Comparison of ENCODE assay signal across 1 cellular context in the genomic region with DNA sequence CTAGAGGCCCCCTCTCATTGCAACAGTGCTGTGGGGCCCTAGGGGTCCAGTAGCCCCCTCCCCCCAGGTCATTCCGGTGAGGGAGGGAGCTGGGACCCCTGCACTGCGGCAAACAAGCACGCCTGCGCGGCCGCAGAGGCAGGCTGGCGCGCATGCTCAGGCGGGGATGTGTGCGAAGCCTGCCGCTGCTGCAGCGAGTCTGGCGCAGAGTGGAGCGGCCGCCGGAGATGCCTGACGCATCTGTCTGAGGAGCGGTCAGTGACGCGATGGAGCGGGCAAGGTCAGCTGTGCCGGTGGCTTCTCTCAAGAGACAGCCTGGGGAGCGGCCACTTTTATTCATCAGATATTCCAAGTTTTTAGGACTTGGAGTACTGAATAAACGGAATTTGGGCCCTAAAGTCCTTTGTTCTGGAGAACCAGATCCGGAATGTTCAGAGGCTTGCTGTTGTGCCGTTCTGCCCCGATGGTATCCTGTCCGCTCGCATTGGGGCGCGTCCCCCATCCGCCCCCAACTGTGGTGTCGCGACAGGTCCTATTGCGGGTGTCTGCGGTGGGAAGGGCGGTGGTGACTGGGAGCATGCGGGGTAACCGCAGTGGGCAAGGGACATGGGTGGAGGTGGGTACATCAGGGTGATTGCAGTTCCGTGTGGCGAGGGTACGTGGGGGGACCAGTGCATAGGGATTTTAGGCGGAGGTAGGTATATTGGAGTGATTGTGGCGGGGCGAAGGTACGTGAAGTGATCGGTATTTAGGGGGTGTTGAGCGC.
TF ChIP-seq lines count a peak whose summit lies in the region.

Gene SNRPN (plus strand): TSS at position 205 of the 766 bp plus-strand sequence. CDS start 19,467 bp downstream, outside the sequence.
Gene SNURF (plus strand): TSS at position 205 of the 766 bp plus-strand sequence. CDS start 62 bp downstream, at position 267.

TF ChIP-seq in HepG2, 621 proteins besides CTCF, POLR2A, EP300 and RAD21 (continues in another document):
- TF ChIP-seq, protein P1, sequence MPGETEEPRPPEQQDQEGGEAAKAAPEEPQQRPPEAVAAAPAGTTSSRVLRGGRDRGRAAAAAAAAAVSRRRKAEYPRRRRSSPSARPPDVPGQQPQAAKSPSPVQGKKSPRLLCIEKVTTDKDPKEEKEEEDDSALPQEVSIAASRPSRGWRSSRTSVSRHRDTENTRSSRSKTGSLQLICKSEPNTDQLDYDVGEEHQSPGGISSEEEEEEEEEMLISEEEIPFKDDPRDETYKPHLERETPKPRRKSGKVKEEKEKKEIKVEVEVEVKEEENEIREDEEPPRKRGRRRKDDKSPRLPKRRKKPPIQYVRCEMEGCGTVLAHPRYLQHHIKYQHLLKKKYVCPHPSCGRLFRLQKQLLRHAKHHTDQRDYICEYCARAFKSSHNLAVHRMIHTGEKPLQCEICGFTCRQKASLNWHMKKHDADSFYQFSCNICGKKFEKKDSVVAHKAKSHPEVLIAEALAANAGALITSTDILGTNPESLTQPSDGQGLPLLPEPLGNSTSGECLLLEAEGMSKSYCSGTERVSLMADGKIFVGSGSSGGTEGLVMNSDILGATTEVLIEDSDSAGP (CRISPR knock-in tag; IDR thresholded peaks at IDR 0.05; ENCODE audit: borderline replicate concordance): peak; percentile 26; the same call in 1 of the 2 replicates
- TF ChIP-seq KAT8 (CRISPR knock-in tag; IDR thresholded peaks at IDR 0.05) (peak; percentile 20; the same call in 1 of the 2 replicates), NKX3-1 (CRISPR knock-in tag; IDR thresholded peaks at IDR 0.05) (no peak), ZNF7 (CRISPR knock-in tag; IDR thresholded peaks at IDR 0.05) (no peak), ATM (IDR thresholded peaks at IDR 0.05; ENCODE audit: borderline replicate concordance) (no peak), GRHL1 (CRISPR knock-in tag; conservative IDR thresholded peaks at IDR 0.05) (no peak), SMYD3 (CRISPR knock-in tag; IDR thresholded peaks at IDR 0.05) (no peak), CREB1 (IDR thresholded peaks at IDR 0.05) (no peak), CREB1 (CRISPR knock-in tag; IDR thresholded peaks at IDR 0.05) (no peak), HINFP (CRISPR knock-in tag; IDR thresholded peaks at IDR 0.05; ENCODE audit: low read depth) (no peak), ZNF749 (CRISPR knock-in tag; IDR thresholded peaks at IDR 0.05; ENCODE audit: borderline replicate concordance) (no peak), ZKSCAN1 (IDR thresholded peaks at IDR 0.05; ENCODE audit: low read length) (no peak), NFE2L1 (CRISPR knock-in tag; IDR thresholded peaks at IDR 0.05; ENCODE audit: borderline replicate concordance) (no peak), ZNF101 (CRISPR knock-in tag; IDR thresholded peaks at IDR 0.05; ENCODE audit: borderline replicate concordance, low read depth) (no peak), ZNF563 (CRISPR knock-in tag; IDR thresholded peaks at IDR 0.05) (no peak), ZBTB42 (CRISPR knock-in tag; IDR thresholded peaks at IDR 0.05) (no peak), ZSCAN21 (CRISPR knock-in tag; IDR thresholded peaks at IDR 0.05; ENCODE audit: borderline replicate concordance) (no peak), ZNF326 (CRISPR knock-in tag; IDR thresholded peaks at IDR 0.05; ENCODE audit: borderline replicate concordance) (no peak), ZNF230 (CRISPR knock-in tag; IDR thresholded peaks at IDR 0.05) (no peak), HIVEP1 (CRISPR knock-in tag; IDR thresholded peaks at IDR 0.05) (peak; percentile 32; the same call in 1 of the 2 replicates), ZNF547 (CRISPR knock-in tag; IDR thresholded peaks at IDR 0.05) (no peak), ZNF552 (CRISPR knock-in tag; IDR thresholded peaks at IDR 0.05; ENCODE audit: borderline replicate concordance) (no peak), POGZ (CRISPR knock-in tag; IDR thresholded peaks at IDR 0.05) (no peak), ZMAT3 (CRISPR knock-in tag; conservative IDR thresholded peaks at IDR 0.05) (no peak), KLF15 (CRISPR knock-in tag; IDR thresholded peaks at IDR 0.05; ENCODE audit: borderline replicate concordance) (no peak), ZNF670 (CRISPR knock-in tag; IDR thresholded peaks at IDR 0.05; ENCODE audit: borderline replicate concordance) (0 out of 2 replicates have a peak, but pooled peaks have one; percentile 33), HNRNPH1 (optimal IDR thresholded peaks at IDR 0.05; ENCODE audit: low read depth, low read length) (no peak), ZNF816 (CRISPR knock-in tag; IDR thresholded peaks at IDR 0.05; ENCODE audit: borderline replicate concordance) (no peak), ESRRA (CRISPR knock-in tag; IDR thresholded peaks at IDR 0.05; ENCODE audit: low read depth) (no peak), PHB2 (IDR thresholded peaks at IDR 0.05; ENCODE audit: partially characterized antibody) (no peak), ZNF143 (CRISPR knock-in tag; IDR thresholded peaks at IDR 0.05) (no peak), IKZF1 (IDR thresholded peaks at IDR 0.05) (no peak), ZNF660 (CRISPR knock-in tag; IDR thresholded peaks at IDR 0.05; ENCODE audit: borderline replicate concordance, low read depth) (no peak), ZNF788 (CRISPR knock-in tag; IDR thresholded peaks at IDR 0.05; ENCODE audit: borderline replicate concordance) (no peak), ZNF678 (CRISPR knock-in tag; IDR thresholded peaks at IDR 0.05) (no peak), ZNF549 (CRISPR knock-in tag; IDR thresholded peaks at IDR 0.05) (no peak), NCOA5 (CRISPR knock-in tag; IDR thresholded peaks at IDR 0.05) (no peak), HMGXB4 (CRISPR knock-in tag; IDR thresholded peaks at IDR 0.05; ENCODE audit: borderline replicate concordance in 1 of 2, low read depth in 1 of 2) (0 out of 4 replicates have a peak, but pooled peaks of 1 of the 2 experiments have one; percentile 38), ZFYVE20 (CRISPR knock-in tag; IDR thresholded peaks at IDR 0.05; ENCODE audit: borderline replicate concordance, low read depth) (no peak), DPF2 (CRISPR knock-in tag; IDR thresholded peaks at IDR 0.05; ENCODE audit: borderline replicate concordance, low read depth) (no peak), ZNF234 (CRISPR knock-in tag; conservative IDR thresholded peaks at IDR 0.05) (no peak), ZNF3 (CRISPR knock-in tag; IDR thresholded peaks at IDR 0.05) (no peak)
- TF ChIP-seq, protein P2, sequence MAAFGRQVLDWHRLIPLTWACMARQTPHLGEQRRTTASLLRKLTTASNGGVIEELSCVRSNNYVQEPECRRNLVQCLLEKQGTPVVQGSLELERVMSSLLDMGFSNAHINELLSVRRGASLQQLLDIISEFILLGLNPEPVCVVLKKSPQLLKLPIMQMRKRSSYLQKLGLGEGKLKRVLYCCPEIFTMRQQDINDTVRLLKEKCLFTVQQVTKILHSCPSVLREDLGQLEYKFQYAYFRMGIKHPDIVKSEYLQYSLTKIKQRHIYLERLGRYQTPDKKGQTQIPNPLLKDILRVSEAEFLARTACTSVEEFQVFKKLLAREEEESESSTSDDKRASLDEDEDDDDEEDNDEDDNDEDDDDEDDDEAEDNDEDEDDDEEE (CRISPR knock-in tag; IDR thresholded peaks at IDR 0.05): no peak
- TF ChIP-seq, protein P3, sequence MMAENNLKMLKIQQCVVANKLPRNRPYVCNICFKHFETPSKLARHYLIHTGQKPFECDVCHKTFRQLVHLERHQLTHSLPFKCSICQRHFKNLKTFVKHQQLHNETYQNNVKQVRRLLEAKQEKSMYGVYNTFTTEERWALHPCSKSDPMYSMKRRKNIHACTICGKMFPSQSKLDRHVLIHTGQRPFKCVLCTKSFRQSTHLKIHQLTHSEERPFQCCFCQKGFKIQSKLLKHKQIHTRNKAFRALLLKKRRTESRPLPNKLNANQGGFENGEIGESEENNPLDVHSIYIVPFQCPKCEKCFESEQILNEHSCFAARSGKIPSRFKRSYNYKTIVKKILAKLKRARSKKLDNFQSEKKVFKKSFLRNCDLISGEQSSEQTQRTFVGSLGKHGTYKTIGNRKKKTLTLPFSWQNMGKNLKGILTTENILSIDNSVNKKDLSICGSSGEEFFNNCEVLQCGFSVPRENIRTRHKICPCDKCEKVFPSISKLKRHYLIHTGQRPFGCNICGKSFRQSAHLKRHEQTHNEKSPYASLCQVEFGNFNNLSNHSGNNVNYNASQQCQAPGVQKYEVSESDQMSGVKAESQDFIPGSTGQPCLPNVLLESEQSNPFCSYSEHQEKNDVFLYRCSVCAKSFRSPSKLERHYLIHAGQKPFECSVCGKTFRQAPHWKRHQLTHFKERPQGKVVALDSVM (CRISPR knock-in tag; IDR thresholded peaks at IDR 0.05): no peak
- TF ChIP-seq, protein P4, sequence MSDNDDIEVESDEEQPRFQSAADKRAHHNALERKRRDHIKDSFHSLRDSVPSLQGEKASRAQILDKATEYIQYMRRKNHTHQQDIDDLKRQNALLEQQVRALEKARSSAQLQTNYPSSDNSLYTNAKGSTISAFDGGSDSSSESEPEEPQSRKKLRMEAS (IDR thresholded peaks at IDR 0.05): peak; percentile 49; the same call in 1 of the 2 replicates
- TF ChIP-seq, protein P5, sequence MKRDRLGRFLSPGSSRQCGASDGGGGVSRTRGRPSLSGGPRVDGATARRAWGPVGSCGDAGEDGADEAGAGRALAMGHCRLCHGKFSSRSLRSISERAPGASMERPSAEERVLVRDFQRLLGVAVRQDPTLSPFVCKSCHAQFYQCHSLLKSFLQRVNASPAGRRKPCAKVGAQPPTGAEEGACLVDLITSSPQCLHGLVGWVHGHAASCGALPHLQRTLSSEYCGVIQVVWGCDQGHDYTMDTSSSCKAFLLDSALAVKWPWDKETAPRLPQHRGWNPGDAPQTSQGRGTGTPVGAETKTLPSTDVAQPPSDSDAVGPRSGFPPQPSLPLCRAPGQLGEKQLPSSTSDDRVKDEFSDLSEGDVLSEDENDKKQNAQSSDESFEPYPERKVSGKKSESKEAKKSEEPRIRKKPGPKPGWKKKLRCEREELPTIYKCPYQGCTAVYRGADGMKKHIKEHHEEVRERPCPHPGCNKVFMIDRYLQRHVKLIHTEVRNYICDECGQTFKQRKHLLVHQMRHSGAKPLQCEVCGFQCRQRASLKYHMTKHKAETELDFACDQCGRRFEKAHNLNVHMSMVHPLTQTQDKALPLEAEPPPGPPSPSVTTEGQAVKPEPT (CRISPR knock-in tag; IDR thresholded peaks at IDR 0.05; ENCODE audit: low read depth): no peak
- TF ChIP-seq, protein P6, sequence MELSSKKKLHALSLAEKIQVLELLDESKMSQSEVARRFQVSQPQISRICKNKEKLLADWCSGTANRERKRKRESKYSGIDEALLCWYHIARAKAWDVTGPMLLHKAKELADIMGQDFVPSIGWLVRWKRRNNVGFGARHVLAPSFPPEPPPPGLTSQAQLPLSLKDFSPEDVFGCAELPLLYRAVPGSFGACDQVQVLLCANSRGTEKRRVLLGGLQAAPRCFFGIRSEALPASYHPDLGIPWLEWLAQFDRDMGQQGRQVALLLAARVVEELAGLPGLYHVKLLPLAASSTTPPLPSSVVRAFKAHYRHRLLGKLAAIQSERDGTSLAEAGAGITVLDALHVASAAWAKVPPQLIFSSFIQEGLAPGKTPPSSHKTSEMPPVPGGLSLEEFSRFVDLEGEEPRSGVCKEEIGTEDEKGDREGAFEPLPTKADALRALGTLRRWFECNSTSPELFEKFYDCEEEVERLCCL (CRISPR knock-in tag; IDR thresholded peaks at IDR 0.05; ENCODE audit: borderline replicate concordance): no peak
